ENCODE assay signal across 1 cellular context in the genomic region with DNA sequence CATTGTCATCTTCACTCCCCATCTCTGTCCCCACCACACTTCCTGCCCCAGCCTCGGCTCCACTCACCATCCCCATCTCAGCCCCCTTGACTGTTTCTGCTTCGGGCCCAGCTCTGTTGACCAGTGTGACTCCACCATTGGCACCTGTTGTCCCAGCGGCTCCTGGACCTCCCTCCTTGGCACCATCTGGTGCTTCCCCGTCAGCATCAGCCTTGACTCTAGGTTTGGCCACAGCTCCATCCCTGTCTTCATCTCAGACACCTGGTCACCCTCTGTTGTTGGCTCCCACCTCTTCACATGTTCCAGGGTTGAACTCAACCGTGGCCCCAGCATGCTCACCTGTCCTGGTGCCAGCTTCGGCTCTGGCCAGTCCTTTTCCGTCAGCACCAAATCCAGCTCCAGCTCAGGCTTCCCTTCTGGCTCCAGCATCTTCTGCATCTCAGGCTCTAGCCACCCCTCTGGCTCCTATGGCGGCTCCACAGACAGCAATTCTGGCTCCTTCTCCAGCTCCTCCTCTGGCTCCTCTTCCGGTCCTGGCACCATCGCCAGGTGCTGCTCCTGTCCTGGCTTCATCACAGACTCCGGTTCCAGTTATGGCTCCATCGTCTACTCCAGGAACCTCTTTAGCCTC.
TF ChIP-seq lines count a peak whose summit lies in the region.

No MANE protein-coding gene starts in this region.

TF ChIP-seq in GM23338, 12 proteins besides CTCF, POLR2A, EP300 and RAD21 (continued from another document):
- no peak for TF ChIP-seq ZNF462 (CRISPR knock-in tag; IDR thresholded peaks at IDR 0.05)
- TF ChIP-seq CREB1 (CRISPR knock-in tag; IDR thresholded peaks at IDR 0.05; ENCODE audit: low read depth), result no peak
- no peak for TF ChIP-seq STAT1 (IDR thresholded peaks at IDR 0.05; ENCODE audit: unreplicated experiment)
